ENCODE assay signal across 12 cellular contexts in the genomic region with DNA sequence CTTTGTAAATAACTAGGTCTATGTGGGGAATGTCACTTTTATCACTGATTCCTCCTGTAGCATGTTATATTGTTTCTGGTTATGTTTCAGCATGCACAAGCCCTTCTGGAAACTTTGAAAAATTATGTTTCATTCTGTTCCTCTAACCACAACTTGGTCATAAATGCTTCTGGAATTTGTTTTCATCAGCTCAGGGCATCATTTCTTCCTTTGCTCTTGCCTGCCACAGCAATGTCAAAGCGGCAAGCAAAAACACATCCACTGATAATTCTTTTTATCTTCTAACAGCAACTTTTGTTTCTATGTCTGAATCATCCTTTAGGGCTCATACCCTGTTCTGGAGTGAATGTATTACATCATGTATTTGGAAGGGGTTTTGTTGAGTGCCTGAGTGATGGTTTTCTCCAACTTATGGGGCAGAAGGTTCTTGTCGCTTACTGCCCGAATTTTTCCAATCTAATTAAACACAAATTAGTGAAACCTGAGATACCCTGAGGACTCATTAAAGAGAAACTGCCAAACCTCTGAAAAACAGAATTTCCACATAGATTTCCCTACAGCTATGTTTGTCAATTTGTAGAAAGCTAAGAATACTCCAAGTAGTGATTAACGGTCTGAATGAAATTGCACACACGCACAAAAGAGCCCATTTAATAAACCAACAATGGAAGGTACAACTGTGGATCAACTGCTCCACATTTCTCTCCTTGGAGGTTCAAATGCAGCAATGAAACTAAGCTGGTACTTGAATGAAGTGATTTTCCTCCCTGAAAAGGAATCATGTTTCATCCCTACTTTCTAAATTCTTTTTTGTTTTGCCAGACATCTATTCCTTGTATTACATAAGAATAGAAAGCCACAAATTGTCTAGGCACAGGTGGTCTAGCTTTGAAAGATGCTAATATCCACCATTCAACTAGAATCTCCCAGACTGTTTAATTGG.
DNase-seq lines count a peak whose midpoint lies in the region; ATAC-seq, FAIRE-seq and TF ChIP-seq lines count a peak whose summit lies in the region.
"Had no signal": no experiment of that assay in that cellular context is flagged by ENCODE, and none has a peak within 500 bp of the region (broad histone marks: within the 10 kb centered on the region; RNA-seq: fewer than 3 reads in every experiment).

No MANE protein-coding gene starts in this region.

- H3K4me1 Mint-ChIP-seq in stimulated activated effector memory CD8-positive, alpha-beta T cell treated with anti-CD3 and anti-CD28 coated beads, Interleukin-12 subunit alpha, Interleukin-12 subunit beta, amount 100 ng/mL, for 72 hours = peaks cover 7% of the 10 kb centered on the region

- no peaks in the 10 kb centered on the region for H3K36me3 Mint-ChIP-seq in stimulated activated effector memory CD8-positive, alpha-beta T cell treated with anti-CD3 and anti-CD28 coated beads, Interleukin-12 subunit alpha, Interleukin-12 subunit beta, amount 100 ng/mL, for 72 hours

- H3K4me3 Mint-ChIP-seq in stimulated activated effector memory CD8-positive, alpha-beta T cell treated with anti-CD3 and anti-CD28 coated beads, Interleukin-12 subunit alpha, Interleukin-12 subunit beta, amount 100 ng/mL, for 72 hours = no peak overlapping the region
- H3K4me3 Mint-ChIP-seq: activated naive CD4-positive, alpha-beta T cell treated with anti-CD3 and anti-CD28 coated beads for 36 hours had no signal

- FAIRE-seq in H54 (lab: Jason Lieb, UNC) = peak; percentile 82

- no peaks in the 10 kb centered on the region for H3K9me3 Mint-ChIP-seq in stimulated activated effector memory CD8-positive, alpha-beta T cell treated with anti-CD3 and anti-CD28 coated beads, Interleukin-12 subunit alpha, Interleukin-12 subunit beta, amount 100 ng/mL, for 72 hours

- peak; percentile 65 for ATAC-seq in esophagus mucosa
- peak; percentile 52 for ATAC-seq in stimulated activated effector memory CD8-positive, alpha-beta T cell treated with anti-CD3 and anti-CD28 coated beads, Interleukin-12 subunit alpha, Interleukin-12 subunit beta, amount 100 ng/mL, for 72 hours
- no peak for ATAC-seq in GM19324 (IDR thresholded peaks at IDR 0.05; ENCODE audit: low FRiP score, unreplicated experiment)

- DNase-seq in H54 (ENCODE audit: insufficient read length, low spot score) = no peak
- DNase-seq in NCI-H524 (lab: John Stamatoyannopoulos, UW) = peak; percentile 17 to 55
- no peak for DNase-seq in stimulated activated effector memory CD8-positive, alpha-beta T cell treated with anti-CD3 and anti-CD28 coated beads, Interleukin-12 subunit alpha, Interleukin-12 subunit beta, amount 100 ng/mL, for 72 hours (ENCODE audit: low spot score in 2 of 2)
- DNase-seq in COLO829 (ENCODE audit: low spot score) = no peak
- DNase-seq in DMS114 treated with DMSO at 0.1 percent for 48 hours (lab: John Stamatoyannopoulos, UW; ENCODE audit: unreplicated experiment) = no peak
- DNase-seq: activated CD4-positive, CD25-positive, alpha-beta regulatory T cell treated with anti-CD3 and anti-CD28 coated beads, Interleukin-2, amount 50 U/mL, for 72 hours; activated naive CD4-positive, alpha-beta T cell treated with anti-CD3 and anti-CD28 coated beads for 36 hours; DMS153; sigmoid colon; SJCRH30 had no signal

- no peak for TF ChIP-seq POLR2A in H54 (IDR thresholded peaks at IDR 0.05; ENCODE audit: low read depth, low read length)

- H3K27ac Mint-ChIP-seq in stimulated activated effector memory CD8-positive, alpha-beta T cell treated with anti-CD3 and anti-CD28 coated beads, Interleukin-12 subunit alpha, Interleukin-12 subunit beta, amount 100 ng/mL, for 72 hours = no peak overlapping the region
- H3K27ac Mint-ChIP-seq: activated naive CD4-positive, alpha-beta T cell treated with anti-CD3 and anti-CD28 coated beads for 36 hours had no signal

Comparison
In these comparisons a context has a peak if more than half of its experiments do, and no peak if none do; other contexts are left out.
1. DNase-seq: peak in NCI-H524 (2 of 2); none in H54 (single experiment), stimulated activated effector memory CD8-positive, alpha-beta T cell treated with anti-CD3 and anti-CD28 coated beads, Interleukin-12 subunit alpha, Interleukin-12 subunit beta, amount 100 ng/mL, for 72 hours (0 of 2), COLO829 (single experiment) and DMS114 treated with DMSO at 0.1 percent for 48 hours (single experiment).